In the genomic region with DNA sequence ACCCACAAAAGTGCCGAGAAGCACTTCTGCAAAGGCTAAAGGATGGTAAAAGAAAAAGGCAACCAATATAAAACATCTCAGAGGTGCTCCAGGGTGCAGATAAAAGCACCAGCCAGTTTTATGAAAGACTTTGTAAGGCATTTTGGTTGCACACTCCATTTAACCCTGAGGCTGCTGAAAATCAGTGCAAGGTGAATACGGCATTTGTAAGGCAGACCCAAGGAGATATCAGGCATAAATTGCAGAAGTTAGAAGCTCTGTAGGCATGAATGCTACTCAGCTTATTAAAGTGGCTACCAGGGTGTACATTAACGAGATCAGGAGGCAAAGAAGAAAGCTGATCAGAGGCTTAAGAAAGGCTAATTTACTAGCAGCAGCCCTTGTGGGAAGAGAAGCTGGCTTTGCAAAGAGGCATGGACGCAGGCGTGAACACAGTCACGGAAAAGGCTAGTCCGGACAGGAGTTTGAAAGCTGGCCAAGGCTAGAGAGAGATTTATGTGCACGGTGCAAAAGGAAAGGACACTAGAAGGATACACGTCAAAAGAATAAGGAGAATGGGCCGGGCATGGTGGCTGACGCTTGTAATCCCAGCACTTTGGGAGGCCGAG, we compare ENCODE assay signal across 9 cellular contexts.
DNase-seq lines count a peak whose midpoint lies in the region; FAIRE-seq and TF ChIP-seq lines count a peak whose summit lies in the region.
"Had no signal": no experiment of that assay in that cellular context is flagged by ENCODE, and none has a peak within 500 bp of the region (broad histone marks: within the 10 kb centered on the region; RNA-seq: fewer than 3 reads in every experiment).

No MANE protein-coding gene starts in this region.

- TF ChIP-seq CTCF in hepatocyte (IDR thresholded peaks at IDR 0.05; ENCODE audit: poor library complexity) (no peak), smooth muscle cell (IDR thresholded peaks at IDR 0.05; ENCODE audit: borderline replicate concordance, insufficient read depth, poor library complexity, severe bottlenecking) (no peak), GM10266 (IDR thresholded peaks at IDR 0.05; ENCODE audit: control insufficient read depth, insufficient read depth, low read depth, missing control alignments) (no peak)

- no peaks in the 10 kb centered on the region for H3K9me2 ChIP-seq in hepatocyte (replicated peaks; ENCODE audit: insufficient read depth)

- H3K4me3 Mint-ChIP-seq in activated T-helper 1 cell treated with anti-CD3 and anti-CD28 coated beads, Interleukin-12 subunit alpha, Interleukin-12 subunit beta, Interleukin-2, Interleukin-4 antibody, amounts not matched to agents 30 ng/mL and 10 ng/mL and 1 ng/mL, durations not matched to agents 14 hours and 24 hours and 36 hours: peak overlapping the region; percentile 75

- H2AFZ ChIP-seq in hepatocyte (peak overlapping the region; percentile 52), smooth muscle cell (ENCODE audit: low read depth) (peak overlapping the region; percentile 65)

- peaks cover 4% of the 10 kb centered on the region; the same call in 1 of the 2 replicates for H3K27me3 ChIP-seq in HUES64 (ENCODE audit: insufficient read depth, low read length)
- no peaks in the 10 kb centered on the region for H3K27me3 ChIP-seq in hepatocyte
- H3K27me3 ChIP-seq in smooth muscle cell (ENCODE audit: low read depth): no peaks in the 10 kb centered on the region

- H3K36me3 Mint-ChIP-seq in activated T-helper 1 cell treated with anti-CD3 and anti-CD28 coated beads, Interleukin-12 subunit alpha, Interleukin-12 subunit beta, Interleukin-2, Interleukin-4 antibody, amounts not matched to agents 30 ng/mL and 10 ng/mL and 1 ng/mL, durations not matched to agents 14 hours and 24 hours and 36 hours (ENCODE audit: low read depth): no peaks in the 10 kb centered on the region

- H3K4me1 ChIP-seq in HUES64 (ENCODE audit: insufficient read depth, low read length) (peaks cover 35% of the 10 kb centered on the region), hepatocyte (ENCODE audit: insufficient read depth) (peaks cover 18% of the 10 kb centered on the region), smooth muscle cell (ENCODE audit: low read depth) (peaks cover 6% of the 10 kb centered on the region)

- H3K27me3 Mint-ChIP-seq in activated T-helper 1 cell treated with anti-CD3 and anti-CD28 coated beads, Interleukin-12 subunit alpha, Interleukin-12 subunit beta, Interleukin-2, Interleukin-4 antibody, amounts not matched to agents 30 ng/mL and 10 ng/mL and 1 ng/mL, durations not matched to agents 14 hours and 24 hours and 36 hours (ENCODE audit: insufficient read depth): no peaks in the 10 kb centered on the region

- H3K4me1 Mint-ChIP-seq in activated T-helper 1 cell treated with anti-CD3 and anti-CD28 coated beads, Interleukin-12 subunit alpha, Interleukin-12 subunit beta, Interleukin-2, Interleukin-4 antibody, amounts not matched to agents 30 ng/mL and 10 ng/mL and 1 ng/mL, durations not matched to agents 14 hours and 24 hours and 36 hours (ENCODE audit: low read depth): peaks cover 19% of the 10 kb centered on the region

- no peak overlapping the region for H3K27ac Mint-ChIP-seq in activated T-helper 1 cell treated with anti-CD3 and anti-CD28 coated beads, Interleukin-12 subunit alpha, Interleukin-12 subunit beta, Interleukin-2, Interleukin-4 antibody, amounts not matched to agents 30 ng/mL and 10 ng/mL and 1 ng/mL, durations not matched to agents 14 hours and 24 hours and 36 hours

- no peaks in the 10 kb centered on the region for H3K79me2 ChIP-seq in hepatocyte
- H3K79me2 ChIP-seq in smooth muscle cell (ENCODE audit: low read depth): no peaks in the 10 kb centered on the region

- 87% methylated on average over 12 of the region's 12 CpGs for WGBS in HUES64
- 56% methylated on average over 12 of the region's 12 CpGs for WGBS in hepatocyte (ENCODE audit: low lambda C conversion rate, missing lambda C conversion rate)
- 57% methylated on average over 12 of the region's 12 CpGs for WGBS in smooth muscle cell (ENCODE audit: low lambda C conversion rate)

- H3K9ac ChIP-seq in HUES64 (ENCODE audit: low read depth, low read length) (no peak overlapping the region), smooth muscle cell (ENCODE audit: low read depth) (no peak overlapping the region)

- no peak for TF ChIP-seq POLR2A in erythroblast (IDR thresholded peaks at IDR 0.05; ENCODE audit: low read length)
- no peak for TF ChIP-seq POLR2A in GM12891 (IDR thresholded peaks at IDR 0.05; ENCODE audit: low read depth, low read length)

- H3K27ac ChIP-seq in HUES64 (ENCODE audit: low read depth, low read length): peak overlapping the region; percentile 78; the same call in 1 of the 2 replicates
- H3K27ac ChIP-seq in hepatocyte: peak overlapping the region; percentile 83
- H3K27ac ChIP-seq in smooth muscle cell (ENCODE audit: low read depth): no peak overlapping the region

- H3F3A ChIP-seq in smooth muscle cell (ENCODE audit: low read depth): no peaks in the 10 kb centered on the region

- FAIRE-seq in GM12891 (lab: Jason Lieb, UNC): no peak

- intact Hi-C loops in activated T-helper 1 cell treated with anti-CD3 and anti-CD28 coated beads, Interleukin-12 subunit alpha, Interleukin-12 subunit beta, Interleukin-2, Interleukin-4 antibody, amounts not matched to agents 30 ng/mL and 10 ng/mL and 1 ng/mL, durations not matched to agents 14 hours and 24 hours and 36 hours (cut with micrococcal nuclease): no loop called here

- H3K36me3 ChIP-seq in HUES64 (ENCODE audit: insufficient read depth, low read length) (no peaks in the 10 kb centered on the region), hepatocyte (replicated peaks; ENCODE audit: insufficient read depth, low read depth) (no peaks in the 10 kb centered on the region), smooth muscle cell (ENCODE audit: low read depth) (no peaks in the 10 kb centered on the region)

- DNase-seq in activated T-helper 1 cell treated with anti-CD3 and anti-CD28 coated beads, Interleukin-12 subunit alpha, Interleukin-12 subunit beta, Interleukin-2, Interleukin-4 antibody, amounts not matched to agents 30 ng/mL and 10 ng/mL and 1 ng/mL, durations not matched to agents 14 hours and 24 hours and 36 hours (ENCODE audit: low spot score): no peak
- no peak for DNase-seq in hepatocyte (ENCODE audit: low spot score)
- DNase-seq in smooth muscle cell (lab: John Stamatoyannopoulos, UW; ENCODE audit: unreplicated experiment): no peak
- DNase-seq in GM10266 (ENCODE audit: extremely low spot score): no peak
- no peak for DNase-seq in erythroblast (lab: John Stamatoyannopoulos, UW)
- DNase-seq in NCI-H524 (lab: John Stamatoyannopoulos, UW): no peak
- DNase-seq in GM12891 (ENCODE audit: insufficient read length, low spot score): no peak
- DNase-seq: left cardiac atrium had no signal

- peak overlapping the region; percentile 86 for H3K4me2 ChIP-seq in hepatocyte
- peak overlapping the region; percentile 81 for H3K4me2 ChIP-seq in smooth muscle cell

- no peaks in the 10 kb centered on the region for H4K20me1 ChIP-seq in hepatocyte (ENCODE audit: insufficient read depth, poor library complexity, severe bottlenecking)
- no peaks in the 10 kb centered on the region for H4K20me1 ChIP-seq in smooth muscle cell (ENCODE audit: low read depth)

- H3K9me3 ChIP-seq in HUES64 (ENCODE audit: insufficient read depth, low read depth, low read length) (peaks cover 3% of the 10 kb centered on the region; the same call in 1 of the 2 replicates), hepatocyte (ENCODE audit: low read depth) (no peaks in the 10 kb centered on the region), smooth muscle cell (replicated peaks; ENCODE audit: low read depth) (no peaks in the 10 kb centered on the region)

- peaks cover 15% of the 10 kb centered on the region for H3K9me3 Mint-ChIP-seq in activated T-helper 1 cell treated with anti-CD3 and anti-CD28 coated beads, Interleukin-12 subunit alpha, Interleukin-12 subunit beta, Interleukin-2, Interleukin-4 antibody, amounts not matched to agents 30 ng/mL and 10 ng/mL and 1 ng/mL, durations not matched to agents 14 hours and 24 hours and 36 hours

- peak overlapping the region; percentile 27; the same call in 1 of the 2 replicates for H3K4me3 ChIP-seq in HUES64 (ENCODE audit: low read length)
- peak overlapping the region; percentile 33 for H3K4me3 ChIP-seq in hepatocyte
- peak overlapping the region; percentile 39 for H3K4me3 ChIP-seq in smooth muscle cell

TF ChIP-seq in GM12891, 5 proteins besides CTCF, POLR2A, EP300 and RAD21:
- TF ChIP-seq SPI1 (IDR thresholded peaks at IDR 0.05; ENCODE audit: low read depth, low read length) (no peak), POLR2AphosphoS5 (IDR thresholded peaks at IDR 0.05; ENCODE audit: low read depth, low read length) (no peak), PAX5 (IDR thresholded peaks at IDR 0.05; ENCODE audit: insufficient read depth, low read length, severe bottlenecking) (no peak), POU2F2 (IDR thresholded peaks at IDR 0.05; ENCODE audit: low read depth, low read length) (no peak), TAF1 (IDR thresholded peaks at IDR 0.05; ENCODE audit: low read depth, low read length) (no peak)
